ENCODE assay signal across 8 cellular contexts in the genomic region with DNA sequence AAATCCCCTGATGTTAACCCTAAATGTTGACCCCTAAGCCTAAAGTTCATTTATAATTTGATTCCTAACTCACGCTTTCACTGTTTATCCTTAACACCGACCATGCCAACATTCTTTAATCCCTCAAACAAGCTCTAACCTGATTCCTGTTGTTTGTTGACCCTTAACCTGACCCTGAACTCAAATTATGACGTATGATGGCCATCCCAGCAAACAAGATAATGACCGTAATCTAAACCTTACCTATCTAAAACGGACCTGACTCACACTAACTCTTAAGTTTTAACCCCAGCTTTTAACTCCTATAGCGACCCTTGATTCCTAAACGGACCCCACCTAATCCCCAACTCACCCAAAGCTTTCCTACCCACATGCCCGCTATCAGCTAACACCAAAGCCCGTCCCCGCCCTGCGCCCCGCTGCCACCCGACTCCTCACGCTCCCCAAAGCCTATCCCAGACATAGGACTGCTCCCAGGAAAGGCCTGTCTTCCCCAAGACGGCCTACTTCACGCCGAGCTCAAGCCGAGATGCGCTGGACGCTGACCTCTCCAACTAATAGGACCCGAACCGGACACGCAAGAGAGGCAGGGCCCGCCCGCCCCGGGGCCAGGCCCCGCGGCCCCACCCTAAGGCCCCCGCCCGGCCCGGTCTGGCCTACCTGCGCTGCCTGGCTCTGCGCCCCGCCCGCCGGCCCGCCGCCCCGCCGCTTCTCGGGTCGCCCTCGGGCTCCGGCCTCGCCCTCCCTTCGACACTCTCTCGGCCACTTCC. TPM values are rescaled to one million over a fixed set of nuclear protein-coding genes. Genes with fewer than 3 reads are reported as not detected.
DNase-seq lines count a peak whose midpoint lies in the region; ATAC-seq and TF ChIP-seq lines count a peak whose summit lies in the region.

No MANE protein-coding gene starts in this region.

- no peaks in the 10 kb centered on the region for H3K9me3 Mint-ChIP-seq in CD8-positive, alpha-beta memory T cell

- CTCF ChIA-PET in CD8-positive, alpha-beta memory T cell (lab: Charles Lee), result interaction anchor here (0.7 to 8.0 kb wide), 20 partner anchors 12 to 151 kb away, joined by 3 to 89 read pairs (median 5); a partner anchor contains a TSS

- under 1% methylated on average over 47 of the region's 47 CpGs for WGBS in liver
- WGBS in aorta, 2 donors, result 0 to 1% methylated on average over 27 to 47 of the region's 47 CpGs

- no peak for DNase-seq in CD8-positive, alpha-beta memory T cell
- DNase-seq in ascending aorta (ENCODE audit: low spot score in 2 of 2) (no peak), aorta (no peak), GM10266 (ENCODE audit: extremely low spot score) (no peak), activated gamma-delta T cell treated with Interleukin-2 at 50 U/mL for 16 hours (no peak)

- ATAC-seq in HG03432 (IDR thresholded peaks at IDR 0.05; ENCODE audit: unreplicated experiment) (peak; percentile 0), aorta (ENCODE audit: low FRiP score) (no peak), HG02610 (IDR thresholded peaks at IDR 0.05; ENCODE audit: unreplicated experiment) (no peak)

- no peak for TF ChIP-seq CTCF in ascending aorta (IDR thresholded peaks at IDR 0.05)
- TF ChIP-seq CTCF in liver (IDR thresholded peaks at IDR 0.05; ENCODE audit: low read depth, low read length, missing input control), result no peak
- no peak for TF ChIP-seq CTCF in GM10266 (IDR thresholded peaks at IDR 0.05; ENCODE audit: control insufficient read depth, insufficient read depth, low read depth, missing control alignments)

- H3K4me1 Mint-ChIP-seq in CD8-positive, alpha-beta memory T cell, result peaks cover 20 to 27% (median 22%) of the 10 kb centered on the region in 3 donors

- H3K27me3 ChIP-seq in CD8-positive, alpha-beta memory T cell (ENCODE audit: insufficient read depth, low read length, poor library complexity, severe bottlenecking), result no peaks in the 10 kb centered on the region
- no peaks in the 10 kb centered on the region for H3K27me3 ChIP-seq in ascending aorta
- no peaks in the 10 kb centered on the region for H3K27me3 ChIP-seq in liver (ENCODE audit: control insufficient read depth in 4 of 4, insufficient read depth in 4 of 4, low read length in 3 of 4)
- no peaks in the 10 kb centered on the region for H3K27me3 ChIP-seq in aorta (ENCODE audit: control insufficient read depth in 1 of 2, insufficient read depth in 2 of 2, low read length in 1 of 2)

- peaks cover 70% of the 10 kb centered on the region for H3K4me1 ChIP-seq in CD8-positive, alpha-beta memory T cell (ENCODE audit: insufficient read depth, low read length)
- peaks cover 20 to 32% of the 10 kb centered on the region in 2 donors for H3K4me1 ChIP-seq in ascending aorta
- H3K4me1 ChIP-seq in liver (ENCODE audit: control insufficient read depth in 4 of 4, insufficient read depth in 4 of 4, low read length in 3 of 4), result peaks cover 21 to 68% (median 54%) of the 10 kb centered on the region in 4 donors
- H3K4me1 ChIP-seq in aorta (ENCODE audit: control insufficient read depth in 1 of 2, insufficient read depth in 2 of 2, low read length in 2 of 2), result no peaks in the 10 kb centered on the region

- H3K36me3 Mint-ChIP-seq in CD8-positive, alpha-beta memory T cell, result peaks cover 4 to 34% (median 8%) of the 10 kb centered on the region in 3 donors

- peaks cover 7% of the 10 kb centered on the region for H3K36me3 ChIP-seq in CD8-positive, alpha-beta memory T cell (ENCODE audit: insufficient read depth, low read length)
- H3K36me3 ChIP-seq in ascending aorta (peaks cover 18 to 24% of the 10 kb centered on the region in 2 donors), liver (ENCODE audit: control insufficient read depth in 4 of 4, insufficient read depth in 3 of 4, low read depth in 1 of 4, low read length in 3 of 4) (peaks cover 2 to 13% (median 6%) of the 10 kb centered on the region in 4 donors), aorta (ENCODE audit: control insufficient read depth in 1 of 2, insufficient read depth in 2 of 2, low read length in 1 of 2) (peaks cover 0 to 4% of the 10 kb centered on the region in 2 donors)

- H3K9me3 ChIP-seq in CD8-positive, alpha-beta memory T cell (ENCODE audit: low read length), result no peaks in the 10 kb centered on the region
- H3K9me3 ChIP-seq in ascending aorta (no peaks in the 10 kb centered on the region), liver (ENCODE audit: control insufficient read depth in 4 of 4, low read length in 3 of 4) (no peaks in the 10 kb centered on the region), aorta (ENCODE audit: control insufficient read depth, low read length) (no peaks in the 10 kb centered on the region)

- peak overlapping the region in 7 of 8 donors; percentile 92 to 98 (median 95) for H3K27ac Mint-ChIP-seq in CD8-positive, alpha-beta memory T cell

- H3K27ac ChIP-seq in CD8-positive, alpha-beta memory T cell (ENCODE audit: low read depth, low read length), result peak overlapping the region; percentile 70
- peak overlapping the region; percentile 98 to 99 for H3K27ac ChIP-seq in ascending aorta
- peak overlapping the region; percentile 95 to 98 for H3K27ac ChIP-seq in liver (ENCODE audit: low read depth in 1 of 2, low read length in 2 of 2)
- H3K27ac ChIP-seq in aorta (ENCODE audit: low read depth in 1 of 2, low read length in 2 of 2), result peak overlapping the region; percentile 89 to 98

- TF ChIP-seq RAD21 in liver (IDR thresholded peaks at IDR 0.05), result no peak

- intact Hi-C loops in ascending aorta (cut with DNase I) (loop anchor here (1.0 to 10.0 kb wide), 6 partner anchors 18 to 617 kb away; a partner anchor contains a TSS), aorta (cut with DNase I) (loop anchor here (2.0 kb wide), 2 partner anchors 73 to 127 kb away; a partner anchor contains a TSS)

- H3K4me3 ChIP-seq in CD8-positive, alpha-beta memory T cell (ENCODE audit: low read length), result peak overlapping the region; percentile 97
- H3K4me3 ChIP-seq in ascending aorta, result peak overlapping the region; percentile 74 to 81
- H3K4me3 ChIP-seq in liver (ENCODE audit: low read depth in 1 of 3, low read length in 3 of 3), result peak overlapping the region; percentile 75 to 91 (median 90)
- H3K4me3 ChIP-seq in aorta (ENCODE audit: low read length in 2 of 2), result peak overlapping the region; percentile 48 to 97

- H3K27me3 Mint-ChIP-seq in CD8-positive, alpha-beta memory T cell, result no peaks in the 10 kb centered on the region

- peak overlapping the region; percentile 86 to 96 for H3K9ac ChIP-seq in liver (ENCODE audit: low read depth in 1 of 2, low read length in 2 of 2)

- peak overlapping the region in 4 of 7 donors; percentile 87 to 96 (median 94) for H3K4me3 Mint-ChIP-seq in CD8-positive, alpha-beta memory T cell

- POLR2A ChIA-PET in CD8-positive, alpha-beta memory T cell (lab: Charles Lee), result interaction anchor here (0.6 to 3.7 kb wide), 15 partner anchors 9 to 659 kb away, joined by 3 to 45 read pairs (median 6); a partner anchor contains a TSS

TF ChIP-seq in liver, 16 proteins besides CTCF, POLR2A, EP300 and RAD21 (continues in another document):
- TF ChIP-seq, protein P1, sequence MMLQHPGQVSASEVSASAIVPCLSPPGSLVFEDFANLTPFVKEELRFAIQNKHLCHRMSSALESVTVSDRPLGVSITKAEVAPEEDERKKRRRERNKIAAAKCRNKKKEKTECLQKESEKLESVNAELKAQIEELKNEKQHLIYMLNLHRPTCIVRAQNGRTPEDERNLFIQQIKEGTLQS (IDR thresholded peaks at IDR 0.05), result no peak
- TF ChIP-seq EGR1 (IDR thresholded peaks at IDR 0.05; ENCODE audit: low read depth in 2 of 2) (no peak), HNF4A (conservative IDR thresholded peaks at IDR 0.05) (peak; percentile 39 to 67), SP1 (IDR thresholded peaks at IDR 0.05) (peak; percentile 81), TAF1 (conservative IDR thresholded peaks at IDR 0.05) (no peak), JUND (IDR thresholded peaks at IDR 0.05) (peak in 1 of 2 donors; percentile 52), YY1 (IDR thresholded peaks at IDR 0.05) (peak; percentile 46), GABPA (IDR thresholded peaks at IDR 0.05 in 1 of 2, conservative IDR thresholded peaks at IDR 0.05 in 1 of 2) (no peak), NR2F2 (IDR thresholded peaks at IDR 0.05) (peak; percentile 95), FOXA1 (IDR thresholded peaks at IDR 0.05) (peak; percentile 73), FOXA2 (IDR thresholded peaks at IDR 0.05) (peak; percentile 84), HNF4G (IDR thresholded peaks at IDR 0.05) (no peak)
- TF ChIP-seq, protein P2, sequence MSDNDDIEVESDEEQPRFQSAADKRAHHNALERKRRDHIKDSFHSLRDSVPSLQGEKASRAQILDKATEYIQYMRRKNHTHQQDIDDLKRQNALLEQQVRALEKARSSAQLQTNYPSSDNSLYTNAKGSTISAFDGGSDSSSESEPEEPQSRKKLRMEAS (IDR thresholded peaks at IDR 0.05), result no peak

RNA-seq across cellular contexts. Expression of a gene that starts 0.4 kb away (rescaled TPM):
- total RNA-seq in CD8-positive, alpha-beta memory T cell, result 100 to 1,000 TPM; 248 to 249 TPM
- polyA plus RNA-seq in CD8-positive, alpha-beta memory T cell, result 161 TPM
- total RNA-seq in ascending aorta (735 TPM), liver (100 to 1,000 TPM; 149 to 184 TPM), aorta (1,000 to 10,000 TPM in 1 of 2 donors, 100 to 1,000 TPM in 1; 735 to 1,271 TPM)
- polyA plus RNA-seq in liver (100 to 1,000 TPM in 1 of 2 donors, 10 to 100 TPM in 1; 24.5 to 102 TPM), aorta (100 to 1,000 TPM; 160 to 382 TPM)

RNA-seq across cellular contexts. Expression of a gene that starts 0.9 kb away (rescaled TPM):
- total RNA-seq in CD8-positive, alpha-beta memory T cell, result 10 to 100 TPM; 38.0 to 38.6 TPM
- polyA plus RNA-seq in CD8-positive, alpha-beta memory T cell, result 53.6 TPM
- 48.3 TPM for total RNA-seq in ascending aorta
- total RNA-seq in liver, result 10 to 100 TPM in 1 of 2 donors, 1 to 10 TPM in 1; 9.2 to 21.3 TPM
- polyA plus RNA-seq in liver, result 10 to 100 TPM; 14.9 to 21.4 TPM
- 10 to 100 TPM; 39.5 to 51.3 TPM for total RNA-seq in aorta
- 10 to 100 TPM; 46.2 to 62.0 TPM for polyA plus RNA-seq in aorta

RNA-seq across cellular contexts. Expression of a gene that starts 17.4 kb away (rescaled TPM):
- total RNA-seq in CD8-positive, alpha-beta memory T cell, result 10 to 100 TPM; 41.8 to 42.0 TPM
- polyA plus RNA-seq in CD8-positive, alpha-beta memory T cell, result 30.7 TPM
- total RNA-seq in ascending aorta (40.7 TPM), liver (10 to 100 TPM; 24.1 to 65.3 TPM), aorta (10 to 100 TPM; 83.8 to 83.9 TPM)
- polyA plus RNA-seq in liver (10 to 100 TPM; 24.5 to 27.1 TPM), aorta (100 to 1,000 TPM in 1 of 2 donors, 10 to 100 TPM in 1; 18.5 to 122 TPM)

RNA-seq across cellular contexts. Expression of a gene that starts 17.5 kb away (rescaled TPM):
- total RNA-seq in CD8-positive, alpha-beta memory T cell, result 10 to 100 TPM; 19.9 to 21.9 TPM
- polyA plus RNA-seq in CD8-positive, alpha-beta memory T cell, result 10.6 TPM
- total RNA-seq in ascending aorta (24.8 TPM), liver (10 to 100 TPM in 1 of 2 donors, 1 to 10 TPM in 1; 5.1 to 10.7 TPM), aorta (10 to 100 TPM; 30.0 to 32.4 TPM)
- polyA plus RNA-seq in liver (1 to 10 TPM; 2.6 to 6.6 TPM), aorta (10 to 100 TPM; 11.0 to 13.0 TPM)

RNA-seq across cellular contexts. Expression of a gene that starts 22.5 kb away (rescaled TPM):
- under 1 TPM; 0.51 to 0.63 TPM for total RNA-seq in CD8-positive, alpha-beta memory T cell
- polyA plus RNA-seq in CD8-positive, alpha-beta memory T cell, result not detected
- total RNA-seq in ascending aorta (not detected), liver (not detected), aorta (1 to 10 TPM; 2.0 TPM)
- polyA plus RNA-seq in liver (not detected), aorta (not detected)
